In the genomic region with DNA sequence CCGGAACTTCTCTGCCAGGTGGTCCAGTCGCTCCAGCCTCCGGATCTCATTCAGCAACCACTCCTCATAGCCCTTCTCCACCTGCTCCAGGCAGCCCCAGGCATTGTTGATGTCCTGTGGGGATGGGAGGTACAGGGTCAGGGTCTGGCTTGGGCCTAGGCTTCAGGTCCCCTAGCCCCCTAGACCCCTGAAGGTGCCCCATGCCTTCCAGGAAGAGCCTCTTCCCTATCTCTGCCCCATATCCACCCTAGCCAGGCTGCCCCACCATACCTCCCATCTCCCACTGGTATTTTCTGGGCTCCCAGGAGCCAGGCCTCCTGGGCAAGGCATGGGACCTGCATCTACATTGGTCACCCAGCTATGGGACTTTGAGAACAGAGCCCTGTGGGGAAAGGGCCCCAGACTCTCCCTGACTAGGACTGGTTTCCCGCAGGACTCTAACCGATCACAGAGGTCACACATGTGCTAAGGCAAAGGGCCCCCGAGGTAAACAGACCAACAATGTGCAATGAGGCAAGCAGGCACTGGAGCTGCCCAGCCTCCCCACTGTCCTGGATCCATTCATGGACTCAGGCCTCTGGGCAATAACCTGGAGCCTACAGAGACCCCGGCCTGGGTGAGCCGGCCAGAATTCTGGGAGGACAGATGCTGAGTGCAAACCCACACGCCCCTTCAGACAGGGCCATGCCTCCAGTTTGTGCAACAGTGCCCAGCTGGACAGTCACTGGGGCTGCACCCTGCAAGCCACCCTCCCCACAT, we compare ENCODE assay signal across 1 cellular context.
TF ChIP-seq lines count a peak whose summit lies in the region.

No MANE protein-coding gene starts in this region.

TF ChIP-seq in H1, 55 proteins besides CTCF, POLR2A, EP300 and RAD21:
- no peak for TF ChIP-seq SRF (IDR thresholded peaks at IDR 0.05; ENCODE audit: low read depth, low read length)
- TF ChIP-seq NRF1 (IDR thresholded peaks at IDR 0.05; ENCODE audit: low read depth, low read length): no peak
- TF ChIP-seq RXRA (IDR thresholded peaks at IDR 0.05; ENCODE audit: insufficient read depth, low read depth, low read length): no peak
- TF ChIP-seq CEBPB (IDR thresholded peaks at IDR 0.05; ENCODE audit: low read depth, low read length): no peak
- TF ChIP-seq KDM4A (IDR thresholded peaks at IDR 0.05; ENCODE audit: low read depth, low read length, severe bottlenecking): no peak
- TF ChIP-seq GTF2F1 (IDR thresholded peaks at IDR 0.05; ENCODE audit: borderline replicate concordance, low read depth, low read length): no peak
- no peak for TF ChIP-seq SIRT6 (IDR thresholded peaks at IDR 0.05; ENCODE audit: low read length)
- no peak for TF ChIP-seq RNF2 (IDR thresholded peaks at IDR 0.05; ENCODE audit: borderline replicate concordance, low read depth, low read length, missing control alignments, poor library complexity, severe bottlenecking)
- no peak for TF ChIP-seq ATF2 (IDR thresholded peaks at IDR 0.05; ENCODE audit: low read length)
- TF ChIP-seq EZH2 (IDR thresholded peaks at IDR 0.05; ENCODE audit: low read depth, low read length, severe bottlenecking): no peak
- no peak for TF ChIP-seq KDM5A (IDR thresholded peaks at IDR 0.05; ENCODE audit: low read length)
- TF ChIP-seq JUN (IDR thresholded peaks at IDR 0.05; ENCODE audit: low read depth, low read length): no peak
- TF ChIP-seq, protein P1, sequence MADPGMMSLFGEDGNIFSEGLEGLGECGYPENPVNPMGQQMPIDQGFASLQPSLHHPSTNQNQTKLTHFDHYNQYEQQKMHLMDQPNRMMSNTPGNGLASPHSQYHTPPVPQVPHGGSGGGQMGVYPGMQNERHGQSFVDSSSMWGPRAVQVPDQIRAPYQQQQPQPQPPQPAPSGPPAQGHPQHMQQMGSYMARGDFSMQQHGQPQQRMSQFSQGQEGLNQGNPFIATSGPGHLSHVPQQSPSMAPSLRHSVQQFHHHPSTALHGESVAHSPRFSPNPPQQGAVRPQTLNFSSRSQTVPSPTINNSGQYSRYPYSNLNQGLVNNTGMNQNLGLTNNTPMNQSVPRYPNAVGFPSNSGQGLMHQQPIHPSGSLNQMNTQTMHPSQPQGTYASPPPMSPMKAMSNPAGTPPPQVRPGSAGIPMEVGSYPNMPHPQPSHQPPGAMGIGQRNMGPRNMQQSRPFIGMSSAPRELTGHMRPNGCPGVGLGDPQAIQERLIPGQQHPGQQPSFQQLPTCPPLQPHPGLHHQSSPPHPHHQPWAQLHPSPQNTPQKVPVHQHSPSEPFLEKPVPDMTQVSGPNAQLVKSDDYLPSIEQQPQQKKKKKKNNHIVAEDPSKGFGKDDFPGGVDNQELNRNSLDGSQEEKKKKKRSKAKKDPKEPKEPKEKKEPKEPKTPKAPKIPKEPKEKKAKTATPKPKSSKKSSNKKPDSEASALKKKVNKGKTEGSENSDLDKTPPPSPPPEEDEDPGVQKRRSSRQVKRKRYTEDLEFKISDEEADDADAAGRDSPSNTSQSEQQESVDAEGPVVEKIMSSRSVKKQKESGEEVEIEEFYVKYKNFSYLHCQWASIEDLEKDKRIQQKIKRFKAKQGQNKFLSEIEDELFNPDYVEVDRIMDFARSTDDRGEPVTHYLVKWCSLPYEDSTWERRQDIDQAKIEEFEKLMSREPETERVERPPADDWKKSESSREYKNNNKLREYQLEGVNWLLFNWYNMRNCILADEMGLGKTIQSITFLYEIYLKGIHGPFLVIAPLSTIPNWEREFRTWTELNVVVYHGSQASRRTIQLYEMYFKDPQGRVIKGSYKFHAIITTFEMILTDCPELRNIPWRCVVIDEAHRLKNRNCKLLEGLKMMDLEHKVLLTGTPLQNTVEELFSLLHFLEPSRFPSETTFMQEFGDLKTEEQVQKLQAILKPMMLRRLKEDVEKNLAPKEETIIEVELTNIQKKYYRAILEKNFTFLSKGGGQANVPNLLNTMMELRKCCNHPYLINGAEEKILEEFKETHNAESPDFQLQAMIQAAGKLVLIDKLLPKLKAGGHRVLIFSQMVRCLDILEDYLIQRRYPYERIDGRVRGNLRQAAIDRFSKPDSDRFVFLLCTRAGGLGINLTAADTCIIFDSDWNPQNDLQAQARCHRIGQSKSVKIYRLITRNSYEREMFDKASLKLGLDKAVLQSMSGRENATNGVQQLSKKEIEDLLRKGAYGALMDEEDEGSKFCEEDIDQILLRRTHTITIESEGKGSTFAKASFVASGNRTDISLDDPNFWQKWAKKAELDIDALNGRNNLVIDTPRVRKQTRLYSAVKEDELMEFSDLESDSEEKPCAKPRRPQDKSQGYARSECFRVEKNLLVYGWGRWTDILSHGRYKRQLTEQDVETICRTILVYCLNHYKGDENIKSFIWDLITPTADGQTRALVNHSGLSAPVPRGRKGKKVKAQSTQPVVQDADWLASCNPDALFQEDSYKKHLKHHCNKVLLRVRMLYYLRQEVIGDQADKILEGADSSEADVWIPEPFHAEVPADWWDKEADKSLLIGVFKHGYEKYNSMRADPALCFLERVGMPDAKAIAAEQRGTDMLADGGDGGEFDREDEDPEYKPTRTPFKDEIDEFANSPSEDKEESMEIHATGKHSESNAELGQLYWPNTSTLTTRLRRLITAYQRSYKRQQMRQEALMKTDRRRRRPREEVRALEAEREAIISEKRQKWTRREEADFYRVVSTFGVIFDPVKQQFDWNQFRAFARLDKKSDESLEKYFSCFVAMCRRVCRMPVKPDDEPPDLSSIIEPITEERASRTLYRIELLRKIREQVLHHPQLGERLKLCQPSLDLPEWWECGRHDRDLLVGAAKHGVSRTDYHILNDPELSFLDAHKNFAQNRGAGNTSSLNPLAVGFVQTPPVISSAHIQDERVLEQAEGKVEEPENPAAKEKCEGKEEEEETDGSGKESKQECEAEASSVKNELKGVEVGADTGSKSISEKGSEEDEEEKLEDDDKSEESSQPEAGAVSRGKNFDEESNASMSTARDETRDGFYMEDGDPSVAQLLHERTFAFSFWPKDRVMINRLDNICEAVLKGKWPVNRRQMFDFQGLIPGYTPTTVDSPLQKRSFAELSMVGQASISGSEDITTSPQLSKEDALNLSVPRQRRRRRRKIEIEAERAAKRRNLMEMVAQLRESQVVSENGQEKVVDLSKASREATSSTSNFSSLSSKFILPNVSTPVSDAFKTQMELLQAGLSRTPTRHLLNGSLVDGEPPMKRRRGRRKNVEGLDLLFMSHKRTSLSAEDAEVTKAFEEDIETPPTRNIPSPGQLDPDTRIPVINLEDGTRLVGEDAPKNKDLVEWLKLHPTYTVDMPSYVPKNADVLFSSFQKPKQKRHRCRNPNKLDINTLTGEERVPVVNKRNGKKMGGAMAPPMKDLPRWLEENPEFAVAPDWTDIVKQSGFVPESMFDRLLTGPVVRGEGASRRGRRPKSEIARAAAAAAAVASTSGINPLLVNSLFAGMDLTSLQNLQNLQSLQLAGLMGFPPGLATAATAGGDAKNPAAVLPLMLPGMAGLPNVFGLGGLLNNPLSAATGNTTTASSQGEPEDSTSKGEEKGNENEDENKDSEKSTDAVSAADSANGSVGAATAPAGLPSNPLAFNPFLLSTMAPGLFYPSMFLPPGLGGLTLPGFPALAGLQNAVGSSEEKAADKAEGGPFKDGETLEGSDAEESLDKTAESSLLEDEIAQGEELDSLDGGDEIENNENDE (IDR thresholded peaks at IDR 0.05; ENCODE audit: insufficient replicate concordance, low read length): no peak
- no peak for TF ChIP-seq POLR2AphosphoS5 (IDR thresholded peaks at IDR 0.05; ENCODE audit: low read depth, low read length)
- no peak for TF ChIP-seq SIN3A (conservative IDR thresholded peaks at IDR 0.05 in 1 of 2, IDR thresholded peaks at IDR 0.05 in 1 of 2; ENCODE audit: low read depth in 1 of 2, low read length in 2 of 2)
- TF ChIP-seq ZNF274 (IDR thresholded peaks at IDR 0.05; ENCODE audit: borderline replicate concordance, extremely low read depth, low read length): no peak
- no peak for TF ChIP-seq SUZ12 (IDR thresholded peaks at IDR 0.05; ENCODE audit: low read length)
- no peak for TF ChIP-seq TAF1 (IDR thresholded peaks at IDR 0.05; ENCODE audit: low read depth, low read length)
- TF ChIP-seq, protein P2, sequence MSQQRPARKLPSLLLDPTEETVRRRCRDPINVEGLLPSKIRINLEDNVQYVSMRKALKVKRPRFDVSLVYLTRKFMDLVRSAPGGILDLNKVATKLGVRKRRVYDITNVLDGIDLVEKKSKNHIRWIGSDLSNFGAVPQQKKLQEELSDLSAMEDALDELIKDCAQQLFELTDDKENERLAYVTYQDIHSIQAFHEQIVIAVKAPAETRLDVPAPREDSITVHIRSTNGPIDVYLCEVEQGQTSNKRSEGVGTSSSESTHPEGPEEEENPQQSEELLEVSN (IDR thresholded peaks at IDR 0.05): no peak
- no peak for TF ChIP-seq YY1 (IDR thresholded peaks at IDR 0.05; ENCODE audit: low read depth, low read length)
